ENCODE assay signal across 18 cellular contexts in the genomic region with DNA sequence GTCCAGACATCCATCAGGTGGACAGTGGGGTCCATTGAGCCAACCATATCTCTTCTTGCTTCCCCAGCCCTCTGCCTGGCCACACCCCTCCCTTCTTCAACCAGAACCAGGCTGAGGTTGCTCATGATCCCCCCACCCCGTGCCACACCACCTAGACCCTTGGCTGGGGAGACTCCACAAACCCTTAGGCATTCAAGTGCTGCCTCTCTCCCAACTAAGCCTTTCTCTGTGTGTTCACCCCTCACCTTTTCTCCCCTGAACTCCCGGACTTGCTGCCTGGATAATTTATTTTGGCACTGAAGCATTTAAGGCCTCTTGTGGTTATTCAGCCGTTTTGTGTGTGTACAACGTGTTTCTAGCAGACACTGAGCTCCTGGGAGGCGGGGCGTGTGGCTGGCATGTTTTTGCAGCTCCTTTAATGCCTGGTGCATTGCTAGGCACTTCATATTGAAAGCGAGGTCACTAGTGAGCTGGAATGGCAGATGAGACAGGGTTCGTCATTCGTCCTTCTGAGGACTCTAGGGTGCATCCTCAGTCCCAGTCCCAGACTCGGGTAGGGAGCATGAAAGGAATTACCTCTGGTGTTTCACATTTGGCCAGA. TPM values are rescaled to one million over a fixed set of nuclear protein-coding genes. Genes with fewer than 3 reads are reported as not detected.
DNase-seq lines count a peak whose midpoint lies in the region; ATAC-seq and TF ChIP-seq lines count a peak whose summit lies in the region.
"Had no signal": no experiment of that assay in that cellular context is flagged by ENCODE, and none has a peak within 500 bp of the region (broad histone marks: within the 10 kb centered on the region; RNA-seq: fewer than 3 reads in every experiment).

No MANE protein-coding gene starts in this region.

- H3K4me1 ChIP-seq in right atrium auricular region = peaks cover 0 to 76% of the 10 kb centered on the region in 2 donors

- no peaks in the 10 kb centered on the region for H3K36me3 ChIP-seq in right atrium auricular region
- H3K36me3 ChIP-seq: gastrocnemius medialis, sigmoid colon had no signal

- intact Hi-C loops in sciatic nerve (cut with DNase I) = no loop called here

- peak; percentile 5 for DNase-seq in LHCN-M2 (ENCODE audit: low read depth)
- DNase-seq in right atrium auricular region (ENCODE audit: low spot score) = no peak
- no peak for DNase-seq in sciatic nerve (ENCODE audit: low spot score)
- DNase-seq in NCI-H226 = no peak
- DNase-seq in NAMALWA (ENCODE audit: low spot score) = no peak
- DNase-seq in activated CD8-positive, alpha-beta memory T cell treated with anti-CD3 and anti-CD28 coated beads, Interleukin-2, amount 50 U/mL, for 48 hours = no peak
- DNase-seq: activated CD4-positive, alpha-beta T cell treated with anti-CD3 and anti-CD28 coated beads for 36 hours; activated T-cell treated with anti-CD3 and anti-CD28 coated beads, Interleukin-2, amount 50 U/mL, for 1 hour; NCI-H1105; NCI-H526; stimulated activated naive CD4-positive, alpha-beta T cell treated with Interleukin-2 at 50 U/mL for 16 hours had no signal

- H3K27me3 ChIP-seq in right atrium auricular region = no peaks in the 10 kb centered on the region
- H3K27me3 ChIP-seq: gastrocnemius medialis, sigmoid colon had no signal

- TF ChIP-seq CTCF in VCaP (conservative IDR thresholded peaks at IDR 0.05) = no peak
- TF ChIP-seq CTCF in right atrium auricular region (IDR thresholded peaks at IDR 0.05) = no peak

- peak overlapping the region; percentile 78 for H3K27ac ChIP-seq in VCaP
- H3K27ac ChIP-seq in right atrium auricular region = peak overlapping the region; percentile 64 to 94
- H3K27ac ChIP-seq: gastrocnemius medialis, sigmoid colon had no signal

- H3K9me3 ChIP-seq in right atrium auricular region = no peaks in the 10 kb centered on the region
- H3K9me3 ChIP-seq: gastrocnemius medialis, sigmoid colon had no signal

- no peak overlapping the region for H3K4me3 ChIP-seq in right atrium auricular region
- H3K4me3 ChIP-seq: gastrocnemius medialis, sigmoid colon had no signal

- ATAC-seq in sciatic nerve = peak; percentile 45
- ATAC-seq: activated CD4-positive, alpha-beta T cell treated with anti-CD3 and anti-CD28 coated beads for 36 hours; Panc1 had no signal

RNA-seq across cellular contexts. Expression of a gene that starts 28.7 kb away (rescaled TPM):
- total RNA-seq in LHCN-M2 (2014; rRNA removed) = under 0.01 and 0.06 TPM in 2 replicates
- 0.11 TPM for polyA plus RNA-seq in LHCN-M2 (2012)
- total RNA-seq in right atrium auricular region = 1 to 10 TPM; 4.3 to 6.2 TPM
- total RNA-seq in sciatic nerve = 0.36 TPM
- total RNA-seq: activated CD4-positive, alpha-beta T cell treated with anti-CD3 and anti-CD28 coated beads for 36 hours; CD4-positive, alpha-beta memory T cell; T-helper 1 cell treated with Interleukin-12 subunit alpha and Interleukin-12 subunit beta and Interleukin-4 antibody, amounts not matched to agents 30 ng/mL and 1 ng/mL, for 36 hours had no signal
- polyA plus RNA-seq: CD4-positive, alpha-beta memory T cell had no signal

RNA-seq across cellular contexts. Expression of a gene that starts 42.2 kb away (rescaled TPM):
- total RNA-seq in LHCN-M2 (2014; rRNA removed) (82.7 and 84.9 TPM in 2 replicates), right atrium auricular region (10 to 100 TPM; 42.8 to 59.3 TPM), sciatic nerve (37.5 TPM)
- 25.7 TPM for polyA plus RNA-seq in LHCN-M2 (2012)

RNA-seq across cellular contexts. Expression of a gene that starts 45.5 kb away (rescaled TPM):
- total RNA-seq in LHCN-M2 (2014; rRNA removed) (4.9 and 7.6 TPM in 2 replicates), right atrium auricular region (1 to 10 TPM; 1.4 to 4.5 TPM), sciatic nerve (5.4 TPM)
- polyA plus RNA-seq in LHCN-M2 (2012) = 30.6 TPM
- total RNA-seq: activated CD4-positive, alpha-beta T cell treated with anti-CD3 and anti-CD28 coated beads for 36 hours; T-helper 1 cell treated with Interleukin-12 subunit alpha and Interleukin-12 subunit beta and Interleukin-4 antibody, amounts not matched to agents 30 ng/mL and 1 ng/mL, for 36 hours had no signal
- polyA plus RNA-seq: CD4-positive, alpha-beta memory T cell had no signal

RNA-seq across cellular contexts. Expression of a gene that starts 56.7 kb away (rescaled TPM):
- total RNA-seq in LHCN-M2 (2014; rRNA removed) (0.11 TPM in 1 of 2 replicates, not detected in the other), right atrium auricular region (10 to 100 TPM in 1 of 2 donors, 1 to 10 TPM in 1; 4.5 to 13.3 TPM), sciatic nerve (0.27 TPM)
- polyA plus RNA-seq in LHCN-M2 (2012) = 0.04 TPM
- total RNA-seq: activated CD4-positive, alpha-beta T cell treated with anti-CD3 and anti-CD28 coated beads for 36 hours; CD4-positive, alpha-beta memory T cell; gastrocnemius medialis; myocyte; sigmoid colon had no signal
- polyA plus RNA-seq: CD4-positive, alpha-beta memory T cell had no signal
